Comparison of ENCODE assay signal across 22 cellular contexts in the genomic region with DNA sequence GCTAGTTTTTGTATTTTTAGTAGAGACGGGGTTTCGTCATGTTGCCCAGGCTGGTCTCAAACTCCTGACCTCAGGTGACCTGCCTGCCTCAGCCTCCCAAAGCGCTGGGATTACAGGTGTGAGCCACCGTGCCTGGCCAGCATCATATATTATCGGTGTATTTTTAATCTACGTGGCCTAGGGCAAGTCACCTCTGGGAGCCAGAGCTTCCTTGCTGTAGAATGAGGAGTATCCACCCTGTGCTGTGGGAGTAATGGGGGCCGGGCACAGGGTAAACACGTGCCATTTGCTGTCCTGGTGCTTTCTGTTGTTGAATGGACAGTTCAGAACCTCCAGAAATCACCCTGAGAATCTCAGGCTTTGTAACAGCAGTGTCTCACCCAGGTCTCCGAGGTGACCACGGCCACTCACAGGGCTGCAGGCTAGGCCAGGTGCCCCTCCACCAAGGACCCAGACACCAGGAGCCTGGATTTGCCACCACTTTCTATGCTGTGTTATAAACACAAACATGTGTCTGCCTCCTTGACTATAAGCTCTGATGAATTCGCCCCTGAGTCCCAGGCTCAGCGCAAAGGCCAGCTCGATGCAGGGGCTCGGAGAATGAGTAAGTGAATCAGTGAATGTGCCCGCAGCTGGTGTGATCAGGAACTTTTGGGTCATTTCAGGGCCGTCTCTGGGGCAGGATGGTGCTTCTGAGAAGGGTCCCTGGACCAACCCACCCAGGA.
"Had no signal": no experiment of that assay in that cellular context is flagged by ENCODE, and none has a peak within 500 bp of the region (broad histone marks: within the 10 kb centered on the region; RNA-seq: fewer than 3 reads in every experiment).

No MANE protein-coding gene starts in this region.

- H3K4me3 ChIP-seq: left ventricle myocardium inferior, pancreas, right atrium auricular region, right lobe of liver, suprapubic skin, thoracic aorta, tibial artery, vagina had no signal

- H3K36me3 Mint-ChIP-seq: immature natural killer cell; naive thymus-derived CD8-positive, alpha-beta T cell; stimulated activated effector memory CD8-positive, alpha-beta T cell treated with anti-CD3 and anti-CD28 coated beads, Interleukin-12 subunit alpha, Interleukin-12 subunit beta, amount 100 ng/mL, for 72 hours; type B pancreatic cell had no signal

- H3K36me3 ChIP-seq: left ventricle myocardium inferior, pancreas, right atrium auricular region, right lobe of liver, suprapubic skin, thoracic aorta, tibial artery, vagina had no signal

- H3K27me3 Mint-ChIP-seq: naive thymus-derived CD8-positive, alpha-beta T cell; stimulated activated naive CD8-positive, alpha-beta T cell treated with anti-CD3 and anti-CD28 coated beads, Interleukin-15, Interleukin-2, amounts not matched to agents 100 ng/mL and 50 ng/mL, for 24 hours; type B pancreatic cell had no signal

- DNase-seq: hypothalamus; immature natural killer cell; left ventricle myocardium inferior; mammary epithelial cell; mesenchymal stem cell; naive thymus-derived CD8-positive, alpha-beta T cell; nucleus accumbens; right lobe of liver; stimulated activated CD4-positive, alpha-beta T cell treated with anti-CD3 and anti-CD28 coated beads, Interleukin-4, amount 100 ng/mL, for 24 hours; stimulated activated naive CD4-positive, alpha-beta T cell; tibial artery had no signal

- ATAC-seq: naive thymus-derived CD8-positive, alpha-beta T cell; pancreas; right lobe of liver; stimulated activated effector memory CD8-positive, alpha-beta T cell treated with anti-CD3 and anti-CD28 coated beads, Interleukin-12 subunit alpha, Interleukin-12 subunit beta, amount 100 ng/mL, for 72 hours had no signal

- H3K4me3 Mint-ChIP-seq: naive thymus-derived CD8-positive, alpha-beta T cell; nephron; neural crest cell; stimulated activated effector memory CD8-positive, alpha-beta T cell treated with anti-CD3 and anti-CD28 coated beads, Interleukin-12 subunit alpha, Interleukin-12 subunit beta, amount 100 ng/mL, for 72 hours; stimulated activated naive CD8-positive, alpha-beta T cell treated with anti-CD3 and anti-CD28 coated beads, Interleukin-15, Interleukin-2, amounts not matched to agents 100 ng/mL and 50 ng/mL, for 24 hours; type B pancreatic cell had no signal

- H3K27ac Mint-ChIP-seq: nephron; stimulated activated effector memory CD8-positive, alpha-beta T cell treated with anti-CD3 and anti-CD28 coated beads, Interleukin-12 subunit alpha, Interleukin-12 subunit beta, amount 100 ng/mL, for 72 hours; stimulated activated naive CD8-positive, alpha-beta T cell treated with anti-CD3 and anti-CD28 coated beads, Interleukin-15, Interleukin-2, amounts not matched to agents 100 ng/mL and 50 ng/mL, for 24 hours; type B pancreatic cell had no signal

- H3K4me1 Mint-ChIP-seq: nephron had no signal

- FAIRE-seq: islet of Langerhans, pancreas had no signal

- H3K4me1 ChIP-seq: left ventricle myocardium inferior, right atrium auricular region, right lobe of liver, suprapubic skin, tibial artery, vagina had no signal

- H3K27ac ChIP-seq: left ventricle myocardium inferior, pancreas, right atrium auricular region, right lobe of liver, suprapubic skin, thoracic aorta, tibial artery, vagina had no signal

- H3K9me3 ChIP-seq: pancreas, right atrium auricular region, right lobe of liver, suprapubic skin, thoracic aorta, tibial artery, vagina had no signal

- H3K27me3 ChIP-seq: pancreas, right atrium auricular region, right lobe of liver, suprapubic skin, tibial artery, vagina had no signal

- H3K9me3 Mint-ChIP-seq: immature natural killer cell; naive thymus-derived CD8-positive, alpha-beta T cell; nephron; neural crest cell; stimulated activated effector memory CD8-positive, alpha-beta T cell treated with anti-CD3 and anti-CD28 coated beads, Interleukin-12 subunit alpha, Interleukin-12 subunit beta, amount 100 ng/mL, for 72 hours; stimulated activated naive CD8-positive, alpha-beta T cell treated with anti-CD3 and anti-CD28 coated beads, Interleukin-15, Interleukin-2, amounts not matched to agents 100 ng/mL and 50 ng/mL, for 24 hours; type B pancreatic cell had no signal
